8 cellular contexts compared by ENCODE assay signal in the genomic region with DNA sequence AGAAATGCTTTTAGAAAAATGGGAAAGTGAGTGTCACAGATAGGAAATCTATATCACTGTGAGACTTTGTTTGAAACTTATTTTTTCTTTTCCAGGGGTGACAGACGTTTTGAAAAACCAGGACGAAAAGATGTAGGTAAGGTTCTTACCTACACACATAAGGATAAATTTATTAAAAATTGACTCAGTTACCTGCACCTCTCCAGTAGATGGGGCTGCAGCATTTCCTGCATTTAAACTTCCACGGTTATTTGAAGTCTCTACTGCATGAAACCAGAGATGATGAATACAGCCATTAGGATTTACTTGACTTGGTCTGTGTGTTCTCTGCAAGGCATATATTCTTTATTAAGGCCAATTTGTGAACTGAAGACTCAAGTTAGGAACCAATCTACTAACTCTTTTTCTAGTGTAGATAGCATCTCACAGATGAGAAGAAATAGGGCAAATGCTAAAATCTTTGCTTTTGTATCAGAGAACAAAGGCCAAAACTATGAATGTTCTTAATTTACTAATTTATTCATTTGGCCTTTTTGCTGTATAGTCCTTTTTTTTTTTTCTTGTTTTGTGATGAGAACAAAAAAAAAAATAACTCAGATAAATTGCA. TPM values are rescaled to one million over a fixed set of nuclear protein-coding genes. Genes with fewer than 3 reads are reported as not detected.
DNase-seq lines count a peak whose midpoint lies in the region; ATAC-seq and TF ChIP-seq lines count a peak whose summit lies in the region.

No MANE protein-coding gene starts in this region.

- H3K4me1 ChIP-seq in left ventricle myocardium inferior: no peaks in the 10 kb centered on the region

- POLR2A ChIA-PET in activated CD8-positive, alpha-beta T cell treated with anti-CD3 and anti-CD28 coated beads for 36 hours (lab: Charles Lee): no interaction called here

- DNase-seq in left ventricle myocardium inferior: no peak
- no peak for DNase-seq in left ventricle myocardium superior
- DNase-seq in NCI-H1694 (lab: John Stamatoyannopoulos, UW): peak; percentile 35
- DNase-seq in activated CD8-positive, alpha-beta T cell treated with anti-CD3 and anti-CD28 coated beads for 36 hours: peak; percentile 47
- DNase-seq in germinal center (ENCODE audit: low spot score): peak; percentile 22
- DNase-seq in stimulated activated naive B cell treated with anti-CD40 and anti-IgM and Interleukin-4, amounts not matched to agents 10 μg/mL and 1 μg/mL and 100 μg/mL, for 72 hours: no peak

- no peaks in the 10 kb centered on the region for H3K27me3 ChIP-seq in left ventricle myocardium inferior (ENCODE audit: low read depth)

- H3K36me3 ChIP-seq in left ventricle myocardium inferior: peaks cover 75% of the 10 kb centered on the region

- no peak overlapping the region for H3K27ac Mint-ChIP-seq in activated CD8-positive, alpha-beta T cell treated with anti-CD3 and anti-CD28 coated beads for 36 hours
- no peak overlapping the region for H3K27ac Mint-ChIP-seq in stimulated activated naive B cell treated with anti-CD40 and anti-IgM and Interleukin-4, amounts not matched to agents 10 μg/mL and 1 μg/mL and 100 μg/mL, for 72 hours

- no peaks in the 10 kb centered on the region for H3K9me3 ChIP-seq in left ventricle myocardium inferior (replicated peaks)

- peaks cover 25% of the 10 kb centered on the region for H3K36me3 Mint-ChIP-seq in activated CD8-positive, alpha-beta T cell treated with anti-CD3 and anti-CD28 coated beads for 36 hours (ENCODE audit: low read depth)
- peaks cover 16 to 26% of the 10 kb centered on the region in 2 donors for H3K36me3 Mint-ChIP-seq in stimulated activated naive B cell treated with anti-CD40 and anti-IgM and Interleukin-4, amounts not matched to agents 10 μg/mL and 1 μg/mL and 100 μg/mL, for 72 hours

- H3K27ac ChIP-seq in left ventricle myocardium inferior (replicated peaks): no peak overlapping the region

- intact Hi-C loops in left ventricle myocardium inferior (cut with micrococcal nuclease) (no loop called here), left ventricle myocardium superior (cut with micrococcal nuclease) (no loop called here)
- intact Hi-C loops in activated CD8-positive, alpha-beta T cell treated with anti-CD3 and anti-CD28 coated beads for 36 hours (cut with micrococcal nuclease): no loop called here

- H3K4me3 Mint-ChIP-seq in activated CD8-positive, alpha-beta T cell treated with anti-CD3 and anti-CD28 coated beads for 36 hours: no peak overlapping the region
- no peak overlapping the region for H3K4me3 Mint-ChIP-seq in stimulated activated naive B cell treated with anti-CD40 and anti-IgM and Interleukin-4, amounts not matched to agents 10 μg/mL and 1 μg/mL and 100 μg/mL, for 72 hours

- CTCF ChIA-PET in activated CD8-positive, alpha-beta T cell treated with anti-CD3 and anti-CD28 coated beads for 36 hours (lab: Charles Lee): interaction anchor here (1.2 kb wide), 1 partner anchor 55 kb away, joined by 3 read pairs; no protein-coding TSS in a partner anchor

- no peak overlapping the region for H3K4me3 ChIP-seq in left ventricle myocardium inferior

- peaks cover 13% of the 10 kb centered on the region for H3K4me1 Mint-ChIP-seq in activated CD8-positive, alpha-beta T cell treated with anti-CD3 and anti-CD28 coated beads for 36 hours (ENCODE audit: low read depth)
- H3K4me1 Mint-ChIP-seq in stimulated activated naive B cell treated with anti-CD40 and anti-IgM and Interleukin-4, amounts not matched to agents 10 μg/mL and 1 μg/mL and 100 μg/mL, for 72 hours: no peaks in the 10 kb centered on the region

- no peaks in the 10 kb centered on the region for H3K27me3 Mint-ChIP-seq in activated CD8-positive, alpha-beta T cell treated with anti-CD3 and anti-CD28 coated beads for 36 hours
- H3K27me3 Mint-ChIP-seq in stimulated activated naive B cell treated with anti-CD40 and anti-IgM and Interleukin-4, amounts not matched to agents 10 μg/mL and 1 μg/mL and 100 μg/mL, for 72 hours: no peaks in the 10 kb centered on the region

- TF ChIP-seq CTCF in left ventricle myocardium inferior (IDR thresholded peaks at IDR 0.05; ENCODE audit: borderline replicate concordance): peak; percentile 55
- peak; percentile 67 for TF ChIP-seq CTCF in activated CD8-positive, alpha-beta T cell treated with anti-CD3 and anti-CD28 coated beads for 36 hours (IDR thresholded peaks at IDR 0.05)

- ATAC-seq in left ventricle myocardium superior (no peak), GM19351 (IDR thresholded peaks at IDR 0.05; ENCODE audit: unreplicated experiment) (no peak), HG02571 (IDR thresholded peaks at IDR 0.05; ENCODE audit: unreplicated experiment) (no peak)
- ATAC-seq in activated CD8-positive, alpha-beta T cell treated with anti-CD3 and anti-CD28 coated beads for 36 hours: peak; percentile 51
- ATAC-seq in stimulated activated naive B cell treated with anti-CD40 and anti-IgM and Interleukin-4, amounts not matched to agents 10 μg/mL and 1 μg/mL and 100 μg/mL, for 72 hours (replicated peaks): peak; percentile 51 to 65

- no peaks in the 10 kb centered on the region for H3K9me3 Mint-ChIP-seq in activated CD8-positive, alpha-beta T cell treated with anti-CD3 and anti-CD28 coated beads for 36 hours
- no peaks in the 10 kb centered on the region for H3K9me3 Mint-ChIP-seq in stimulated activated naive B cell treated with anti-CD40 and anti-IgM and Interleukin-4, amounts not matched to agents 10 μg/mL and 1 μg/mL and 100 μg/mL, for 72 hours

RNA-seq across cellular contexts. Expression of a gene that starts 15.0 kb away (rescaled TPM):
- total RNA-seq in left ventricle myocardium inferior (not detected), left ventricle myocardium superior (not detected)
- not detected for total RNA-seq in activated CD8-positive, alpha-beta T cell treated with anti-CD3 and anti-CD28 coated beads for 36 hours

Comparison
In these comparisons a context has a peak if more than half of its experiments do, and no peak if none do; other contexts are left out.
1. DNase-seq: peak in NCI-H1694 (single experiment), activated CD8-positive, alpha-beta T cell treated with anti-CD3 and anti-CD28 coated beads for 36 hours (single experiment) and germinal center (single experiment); none in left ventricle myocardium inferior (single experiment), left ventricle myocardium superior (single experiment) and stimulated activated naive B cell treated with anti-CD40 and anti-IgM and Interleukin-4, amounts not matched to agents 10 μg/mL and 1 μg/mL and 100 μg/mL, for 72 hours (single experiment).
2. ATAC-seq: peak in activated CD8-positive, alpha-beta T cell treated with anti-CD3 and anti-CD28 coated beads for 36 hours (single experiment) and stimulated activated naive B cell treated with anti-CD40 and anti-IgM and Interleukin-4, amounts not matched to agents 10 μg/mL and 1 μg/mL and 100 μg/mL, for 72 hours (2 of 2); none in left ventricle myocardium superior (single experiment), GM19351 (single experiment) and HG02571 (single experiment).